ENCODE assay signal across 12 cellular contexts in genomic region chr4:48899432-48899749, GRCh38. TPM values are rescaled to one million over a fixed set of nuclear protein-coding genes. Genes with fewer than 3 reads are reported as not detected.
DNase-seq lines count a peak whose midpoint lies in the region; ATAC-seq and TF ChIP-seq lines count a peak whose summit lies in the region.
"Had no signal": no experiment of that assay in that cellular context is flagged by ENCODE, and none has a peak within 500 bp of the region (broad histone marks: within the 10 kb centered on the region; RNA-seq: fewer than 3 reads in every experiment).

No MANE protein-coding gene starts in this region.

- peak overlapping the region; percentile 62 for H3K27ac ChIP-seq in osteoblast (ENCODE audit: low read depth, low read length)

- CTCF ChIA-PET in activated CD4-positive, alpha-beta memory T cell treated with anti-CD3 and anti-CD28 coated beads for 36 hours (lab: Charles Lee) = no interaction called here
- CTCF ChIA-PET in activated CD4-positive, alpha-beta memory T cell treated with anti-CD3 and anti-CD28 coated beads, Interleukin-2, amount 10 ng/mL, durations not matched to agents 7 days and 5 days (lab: Charles Lee) = no interaction called here
- CTCF ChIA-PET in activated B cell treated with CpG ODN at 0.5 μM for 24 hours (lab: Charles Lee) = no interaction called here

- peak; percentile 9 for ATAC-seq in HG02623 (IDR thresholded peaks at IDR 0.05; ENCODE audit: unreplicated experiment)
- ATAC-seq in activated B cell treated with CpG ODN at 0.5 μM for 24 hours (ENCODE audit: low read depth) = no peak
- ATAC-seq in sciatic nerve = no peak

- H3K27ac Mint-ChIP-seq in activated CD4-positive, alpha-beta memory T cell treated with anti-CD3 and anti-CD28 coated beads for 36 hours = peak overlapping the region; percentile 52
- H3K27ac Mint-ChIP-seq in activated CD4-positive, alpha-beta memory T cell treated with anti-CD3 and anti-CD28 coated beads, Interleukin-2, amount 10 ng/mL, durations not matched to agents 7 days and 5 days = no peak overlapping the region
- H3K27ac Mint-ChIP-seq in activated B cell treated with CpG ODN at 0.5 μM for 24 hours = peak overlapping the region; percentile 62

- peak overlapping the region; percentile 9 for H3K4me3 ChIP-seq in osteoblast (ENCODE audit: insufficient read depth, low read length)

- H3K36me3 ChIP-seq in osteoblast (ENCODE audit: insufficient read depth, low read length) = peaks cover 9% of the 10 kb centered on the region

- POLR2A ChIA-PET in activated CD4-positive, alpha-beta memory T cell treated with anti-CD3 and anti-CD28 coated beads for 36 hours (lab: Charles Lee) = no interaction called here
- POLR2A ChIA-PET in activated CD4-positive, alpha-beta memory T cell treated with anti-CD3 and anti-CD28 coated beads, Interleukin-2, amount 10 ng/mL, durations not matched to agents 7 days and 5 days (lab: Charles Lee) = no interaction called here
- POLR2A ChIA-PET in activated B cell treated with CpG ODN at 0.5 μM for 24 hours (lab: Charles Lee) = no interaction called here

- no peak for DNase-seq in activated CD4-positive, alpha-beta memory T cell treated with anti-CD3 and anti-CD28 coated beads for 36 hours
- DNase-seq in activated CD4-positive, alpha-beta memory T cell treated with anti-CD3 and anti-CD28 coated beads, Interleukin-2, amount 10 ng/mL, durations not matched to agents 7 days and 5 days = no peak
- DNase-seq in activated B cell treated with CpG ODN at 0.5 μM for 24 hours = no peak
- no peak for DNase-seq in osteoblast (ENCODE audit: insufficient read length, low spot score, missing footprints)
- no peak for DNase-seq in activated gamma-delta T cell (lab: John Stamatoyannopoulos, UW)
- no peak for DNase-seq in sciatic nerve (ENCODE audit: low spot score)
- no peak for DNase-seq in stimulated activated CD8-positive, alpha-beta memory T cell treated with anti-CD3 and anti-CD28 coated beads, Interleukin-4, amount 100 ng/mL, for 48 hours
- DNase-seq: activated CD4-positive, alpha-beta T cell treated with anti-CD3 and anti-CD28 coated beads, Interleukin-2, amount 50 U/mL, for 1 hour; NCI-H526 treated with DMSO at 0.1 percent for 48 hours; SHP77 treated with DMSO at 0.1 percent for 48 hours; stimulated activated CD4-positive, alpha-beta T cell treated with anti-CD3 and anti-CD28 coated beads, Interleukin-15, amount 100 ng/mL, for 24 hours had no signal

- peaks cover 28% of the 10 kb centered on the region for H3K4me1 ChIP-seq in osteoblast (ENCODE audit: insufficient read depth, low read length)

- TF ChIP-seq CTCF in activated B cell treated with CpG ODN at 0.5 μM for 24 hours (IDR thresholded peaks at IDR 0.05) (no peak), osteoblast (IDR thresholded peaks at IDR 0.05; ENCODE audit: extremely low read depth, low read depth, low read length) (no peak)

- intact Hi-C loops in activated CD4-positive, alpha-beta memory T cell treated with anti-CD3 and anti-CD28 coated beads for 36 hours (cut with micrococcal nuclease) = loop anchor here (1.0 to 2.0 kb wide), 3 partner anchors 10 to 217 kb away; no protein-coding TSS in a partner anchor
- intact Hi-C loops in activated B cell treated with CpG ODN at 0.5 μM for 24 hours (cut with micrococcal nuclease) = no loop called here
- intact Hi-C loops in sciatic nerve (cut with DNase I) = no loop called here

- no peaks in the 10 kb centered on the region for H3K27me3 Mint-ChIP-seq in activated CD4-positive, alpha-beta memory T cell treated with anti-CD3 and anti-CD28 coated beads for 36 hours
- no peaks in the 10 kb centered on the region for H3K27me3 Mint-ChIP-seq in activated CD4-positive, alpha-beta memory T cell treated with anti-CD3 and anti-CD28 coated beads, Interleukin-2, amount 10 ng/mL, durations not matched to agents 7 days and 5 days
- H3K27me3 Mint-ChIP-seq in activated B cell treated with CpG ODN at 0.5 μM for 24 hours = no peaks in the 10 kb centered on the region

- H3K4me2 ChIP-seq in osteoblast (ENCODE audit: insufficient read depth, low read length) = peak overlapping the region; percentile 51

- H3K36me3 Mint-ChIP-seq in activated CD4-positive, alpha-beta memory T cell treated with anti-CD3 and anti-CD28 coated beads for 36 hours = peaks cover 54% of the 10 kb centered on the region
- H3K36me3 Mint-ChIP-seq in activated CD4-positive, alpha-beta memory T cell treated with anti-CD3 and anti-CD28 coated beads, Interleukin-2, amount 10 ng/mL, durations not matched to agents 7 days and 5 days (ENCODE audit: low read depth) = peaks cover 69% of the 10 kb centered on the region
- peaks cover 84% of the 10 kb centered on the region for H3K36me3 Mint-ChIP-seq in activated B cell treated with CpG ODN at 0.5 μM for 24 hours (ENCODE audit: low read depth)

- H3K27me3 ChIP-seq in osteoblast (ENCODE audit: insufficient read depth, low read length) = no peaks in the 10 kb centered on the region

- H3K79me2 ChIP-seq in osteoblast (ENCODE audit: insufficient read depth, low read length) = peaks cover under 1% of the 10 kb centered on the region

- H3K4me1 Mint-ChIP-seq in activated CD4-positive, alpha-beta memory T cell treated with anti-CD3 and anti-CD28 coated beads for 36 hours (ENCODE audit: low read depth) = peaks cover 25% of the 10 kb centered on the region
- H3K4me1 Mint-ChIP-seq in activated CD4-positive, alpha-beta memory T cell treated with anti-CD3 and anti-CD28 coated beads, Interleukin-2, amount 10 ng/mL, durations not matched to agents 7 days and 5 days = peaks cover 23% of the 10 kb centered on the region
- peaks cover 19% of the 10 kb centered on the region for H3K4me1 Mint-ChIP-seq in activated B cell treated with CpG ODN at 0.5 μM for 24 hours

- H3K9me3 ChIP-seq in osteoblast (ENCODE audit: low read depth, low read length) = no peaks in the 10 kb centered on the region

- peak overlapping the region; percentile 15 for H2AFZ ChIP-seq in osteoblast (ENCODE audit: low read length)

- H4K20me1 ChIP-seq in osteoblast (ENCODE audit: insufficient read depth, low read length) = peaks cover 2% of the 10 kb centered on the region

- no peak overlapping the region for H3K4me3 Mint-ChIP-seq in activated CD4-positive, alpha-beta memory T cell treated with anti-CD3 and anti-CD28 coated beads for 36 hours
- H3K4me3 Mint-ChIP-seq in activated CD4-positive, alpha-beta memory T cell treated with anti-CD3 and anti-CD28 coated beads, Interleukin-2, amount 10 ng/mL, durations not matched to agents 7 days and 5 days = no peak overlapping the region
- peak overlapping the region; percentile 32 for H3K4me3 Mint-ChIP-seq in activated B cell treated with CpG ODN at 0.5 μM for 24 hours

- no peaks in the 10 kb centered on the region for H3K9me3 Mint-ChIP-seq in activated CD4-positive, alpha-beta memory T cell treated with anti-CD3 and anti-CD28 coated beads for 36 hours
- no peaks in the 10 kb centered on the region for H3K9me3 Mint-ChIP-seq in activated CD4-positive, alpha-beta memory T cell treated with anti-CD3 and anti-CD28 coated beads, Interleukin-2, amount 10 ng/mL, durations not matched to agents 7 days and 5 days
- no peaks in the 10 kb centered on the region for H3K9me3 Mint-ChIP-seq in activated B cell treated with CpG ODN at 0.5 μM for 24 hours

RNA-seq across cellular contexts. Expression of gene OCIAD2, which starts 7.2 kb away (rescaled TPM):
- 10 to 100 TPM; 54.2 to 71.6 TPM for total RNA-seq in activated CD4-positive, alpha-beta memory T cell treated with anti-CD3 and anti-CD28 coated beads for 36 hours
- total RNA-seq in activated CD4-positive, alpha-beta memory T cell treated with anti-CD3 and anti-CD28 coated beads, Interleukin-2, amount 10 ng/mL, durations not matched to agents 7 days and 5 days = 10 to 100 TPM; 89.1 to 94.5 TPM
- total RNA-seq in activated B cell treated with CpG ODN at 0.5 μM for 24 hours = 37.0 and 38.3 TPM in 2 replicates
- total RNA-seq in osteoblast = 7.6 and 8.0 TPM in 2 replicates
- total RNA-seq in sciatic nerve = 9.3 TPM
